8 cellular contexts compared by ENCODE assay signal in the genomic region with DNA sequence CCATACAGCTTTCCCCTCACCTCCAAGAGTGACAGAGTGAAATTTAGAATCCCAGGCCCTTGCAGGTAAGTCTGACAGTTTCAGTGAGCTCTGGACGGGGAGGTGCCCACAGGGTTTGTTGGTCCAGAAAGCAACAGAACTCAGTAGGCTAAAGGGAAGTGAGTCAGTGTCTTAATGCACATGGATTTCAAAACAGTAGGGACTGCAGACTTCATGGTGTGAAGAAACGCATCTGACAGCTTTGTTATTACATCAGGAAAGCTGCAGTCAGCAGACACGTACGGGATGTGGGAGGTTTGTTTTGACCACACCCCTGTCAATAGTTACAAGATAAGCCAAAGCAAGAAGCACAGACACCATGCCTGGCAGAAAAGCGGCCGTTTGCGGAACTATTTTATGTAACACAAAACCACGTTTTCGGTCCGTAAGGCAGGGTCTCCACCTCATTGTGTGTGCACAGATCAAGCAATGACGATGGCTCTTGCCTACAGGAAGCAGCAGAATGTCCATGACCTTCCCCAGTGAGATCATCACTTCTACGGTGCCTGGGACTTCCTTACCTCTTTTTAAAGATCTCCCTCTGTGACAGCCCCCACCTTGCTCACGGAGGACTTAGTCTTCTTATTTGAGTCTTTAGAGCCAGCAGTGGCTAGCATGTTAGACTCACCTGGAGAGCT. TPM values are rescaled to one million over a fixed set of nuclear protein-coding genes. Genes with fewer than 3 reads are reported as not detected.
A peak's percentile ranks its signal among the peaks of the same experiment; 100 is the strongest.
DNase-seq lines count a peak whose midpoint lies in the region; ATAC-seq and TF ChIP-seq lines count a peak whose summit lies in the region.

No MANE protein-coding gene starts in this region.

- WGBS in gastroesophageal sphincter (ENCODE audit: low coverage in 1 of 2), 2 donors = 28 to 46% methylated on average over 7 to 8 of the region's 13 CpGs

- H3K27ac ChIP-seq in CD8-positive, alpha-beta T cell (ENCODE audit: low read depth, low read length) = peak overlapping the region; percentile 78
- H3K27ac ChIP-seq in gastroesophageal sphincter (peak overlapping the region in 3 of 4 donors; percentile 60 to 70 (median 70)), vagina (peak overlapping the region; percentile 45)

- no peaks in the 10 kb centered on the region for H3K27me3 ChIP-seq in CD8-positive, alpha-beta T cell (ENCODE audit: insufficient read depth, low read length)
- H3K27me3 ChIP-seq in gastroesophageal sphincter (no peaks in the 10 kb centered on the region), vagina (no peaks in the 10 kb centered on the region)

- H3K36me3 ChIP-seq in CD8-positive, alpha-beta T cell (ENCODE audit: insufficient read depth, low read length) = no peaks in the 10 kb centered on the region
- H3K36me3 ChIP-seq in gastroesophageal sphincter (no peaks in the 10 kb centered on the region), vagina (no peaks in the 10 kb centered on the region)

- peak; percentile 87 for ATAC-seq in CD8-positive, alpha-beta T cell
- peak; percentile 93 for ATAC-seq in gastroesophageal sphincter

- peak overlapping the region; percentile 95 for H3K27ac Mint-ChIP-seq in CD8-positive, alpha-beta T cell
- peak overlapping the region; percentile 79 for H3K27ac Mint-ChIP-seq in HFFc6

- peaks cover 15% of the 10 kb centered on the region for H3K4me1 ChIP-seq in CD8-positive, alpha-beta T cell (ENCODE audit: insufficient read depth, low read length)
- H3K4me1 ChIP-seq in gastroesophageal sphincter (peaks cover 0 to 13% (median 0%) of the 10 kb centered on the region in 3 donors), vagina (peaks cover 7% of the 10 kb centered on the region)

- CTCF ChIA-PET in CD8-positive, alpha-beta T cell (lab: Charles Lee) = interaction anchor here (0.7 to 1.7 kb wide), 7 partner anchors 8 to 229 kb away, joined by 3 to 8 read pairs (median 3); no protein-coding TSS in a partner anchor

- H3K4me3 ChIP-seq in CD8-positive, alpha-beta T cell (ENCODE audit: low read depth, low read length) = no peak overlapping the region
- no peak overlapping the region for H3K4me3 ChIP-seq in gastroesophageal sphincter
- H3K4me3 ChIP-seq in retinal pigment epithelial cell (ENCODE audit: low read length) = no peak overlapping the region
- no peak overlapping the region for H3K4me3 ChIP-seq in vagina

- TF ChIP-seq POLR2A in gastroesophageal sphincter (IDR thresholded peaks at IDR 0.05) (no peak), vagina (IDR thresholded peaks at IDR 0.05) (no peak)

- TF ChIP-seq CTCF in CD8-positive, alpha-beta T cell (IDR thresholded peaks at IDR 0.05) = no peak
- TF ChIP-seq CTCF in HFFc6 (IDR thresholded peaks at IDR 0.05) = no peak
- TF ChIP-seq CTCF in gastroesophageal sphincter (IDR thresholded peaks at IDR 0.05) = no peak
- TF ChIP-seq CTCF in retinal pigment epithelial cell (conservative IDR thresholded peaks at IDR 0.05; ENCODE audit: low read depth, low read length) = no peak
- no peak for TF ChIP-seq CTCF in vagina (IDR thresholded peaks at IDR 0.05)

- POLR2A ChIA-PET in CD8-positive, alpha-beta T cell (lab: Charles Lee) = interaction anchor here (0.9 to 2.4 kb wide), 3 partner anchors 38 to 58 kb away, joined by 4 to 35 read pairs (median 5); a partner anchor contains a TSS

- peak overlapping the region; percentile 44 for H3K4me3 Mint-ChIP-seq in CD8-positive, alpha-beta T cell
- H3K4me3 Mint-ChIP-seq in HFFc6 = peak overlapping the region; percentile 71; the same call in 1 of the 2 replicates

- H3K27me3 Mint-ChIP-seq in CD8-positive, alpha-beta T cell (ENCODE audit: low read depth) = no peaks in the 10 kb centered on the region
- peaks cover 11% of the 10 kb centered on the region for H3K27me3 Mint-ChIP-seq in HFFc6 (ENCODE audit: insufficient read depth)

- peak; percentile 41 to 95 (median 75) for DNase-seq in CD8-positive, alpha-beta T cell
- DNase-seq in HFFc6 (peak; percentile 85), OCI-M2 (lab: John Stamatoyannopoulos, UW; ENCODE audit: unreplicated experiment) (peak; percentile 74), activated T-helper 1 cell treated with Interleukin-2 at 50 U/mL for 16 hours (ENCODE audit: low read depth) (peak; percentile 61), retinal pigment epithelial cell (ENCODE audit: low read depth) (peak; percentile 83), vagina (ENCODE audit: extremely low spot score in 2 of 2) (peak in 1 of 2 donors; percentile 94), NCI-H446 (lab: John Stamatoyannopoulos, UW) (no peak)

- no peak for TF ChIP-seq EP300 in gastroesophageal sphincter (IDR thresholded peaks at IDR 0.05)

- H3K36me3 Mint-ChIP-seq in CD8-positive, alpha-beta T cell = no peaks in the 10 kb centered on the region
- H3K36me3 Mint-ChIP-seq in HFFc6 (ENCODE audit: low read depth) = peaks cover 17% of the 10 kb centered on the region

- peaks cover 8% of the 10 kb centered on the region for H3K9me3 Mint-ChIP-seq in CD8-positive, alpha-beta T cell
- H3K9me3 Mint-ChIP-seq in HFFc6 = peaks cover 10% of the 10 kb centered on the region

- no peaks in the 10 kb centered on the region for H3K9me3 ChIP-seq in CD8-positive, alpha-beta T cell (ENCODE audit: low read length)
- H3K9me3 ChIP-seq in gastroesophageal sphincter = peaks cover 0 to 12% (median 0%) of the 10 kb centered on the region in 3 donors
- peaks cover 4% of the 10 kb centered on the region for H3K9me3 ChIP-seq in vagina

- intact Hi-C loops in CD8-positive, alpha-beta T cell (cut with DNase I, micrococcal nuclease) = loop anchor here (1.0 to 5.0 kb wide), 4 partner anchors 55 to 233 kb away; a partner anchor contains a TSS
- intact Hi-C loops in vagina (cut with DNase I) = no loop called here

- peaks cover 20% of the 10 kb centered on the region for H3K4me1 Mint-ChIP-seq in CD8-positive, alpha-beta T cell (ENCODE audit: low read depth)
- H3K4me1 Mint-ChIP-seq in HFFc6 (ENCODE audit: low read depth) = peaks cover 18% of the 10 kb centered on the region

RNA-seq across cellular contexts. Expression of a gene that starts 58.1 kb away (rescaled TPM):
- total RNA-seq in CD8-positive, alpha-beta T cell = 1,000 to 10,000 TPM; 2,788 to 2,859 TPM
- 1,000 to 10,000 TPM; 2,192 to 2,832 (median 2,637) TPM for total RNA-seq in HFFc6 (2021; fragmentation: NEBNext Ultra II Directional; extraction: Animal tissue kit (Norgen Biotek cat#: 25700))
- total RNA-seq in gastroesophageal sphincter (1,000 to 10,000 TPM; 1,945 to 2,292 (median 2,070) TPM), vagina (2,421 TPM)

Comparison
In these comparisons a context has a peak if more than half of its experiments do, and no peak if none do; other contexts are left out.
1. DNase-seq: peak in CD8-positive, alpha-beta T cell (7 of 7), HFFc6 (single experiment), OCI-M2 (single experiment), activated T-helper 1 cell treated with Interleukin-2 at 50 U/mL for 16 hours (single experiment) and retinal pigment epithelial cell (single experiment); none in NCI-H446 (0 of 2).
2. Peak in every context shown above with its lines, with median percentiles within 50 percentile points of each other: H3K27ac ChIP-seq.